Comparison of ENCODE assay signal across 1 cellular context in the genomic region with DNA sequence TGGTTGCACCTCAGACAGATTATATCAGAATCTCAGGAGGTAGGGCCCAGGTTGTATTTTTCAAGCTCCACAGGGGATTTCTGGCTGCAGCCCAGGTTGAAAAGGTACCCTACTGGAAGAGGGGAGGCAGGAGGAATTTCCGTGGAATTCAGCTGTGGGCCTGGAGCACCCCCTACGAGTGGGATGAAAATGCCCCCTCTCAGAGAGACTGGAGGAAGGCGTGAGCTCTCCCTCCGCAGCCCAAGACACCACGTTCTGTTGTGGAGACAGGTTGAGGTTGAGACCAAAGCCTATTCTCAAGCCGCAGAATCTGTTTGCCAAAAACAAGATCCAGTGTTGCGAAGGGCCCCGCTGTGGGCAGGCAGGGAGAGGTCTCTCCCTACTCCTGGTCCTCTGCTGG.
TF ChIP-seq lines count a peak whose summit lies in the region.

No MANE protein-coding gene starts in this region.

TF ChIP-seq in WTC11, 78 proteins besides CTCF, POLR2A, EP300 and RAD21 (continued from another document):
- TF ChIP-seq ZBTB21 (CRISPR knock-in tag; IDR thresholded peaks at IDR 0.05; ENCODE audit: borderline replicate concordance): no peak
- no peak for TF ChIP-seq FOXJ3 (CRISPR knock-in tag; IDR thresholded peaks at IDR 0.05; ENCODE audit: borderline replicate concordance)
- no peak for TF ChIP-seq ZNF671 (CRISPR knock-in tag; IDR thresholded peaks at IDR 0.05)
- TF ChIP-seq ZNF416 (CRISPR knock-in tag; IDR thresholded peaks at IDR 0.05): no peak
- no peak for TF ChIP-seq E2F4 (CRISPR knock-in tag; IDR thresholded peaks at IDR 0.05; ENCODE audit: borderline replicate concordance, low read depth)
- TF ChIP-seq, protein P1, sequence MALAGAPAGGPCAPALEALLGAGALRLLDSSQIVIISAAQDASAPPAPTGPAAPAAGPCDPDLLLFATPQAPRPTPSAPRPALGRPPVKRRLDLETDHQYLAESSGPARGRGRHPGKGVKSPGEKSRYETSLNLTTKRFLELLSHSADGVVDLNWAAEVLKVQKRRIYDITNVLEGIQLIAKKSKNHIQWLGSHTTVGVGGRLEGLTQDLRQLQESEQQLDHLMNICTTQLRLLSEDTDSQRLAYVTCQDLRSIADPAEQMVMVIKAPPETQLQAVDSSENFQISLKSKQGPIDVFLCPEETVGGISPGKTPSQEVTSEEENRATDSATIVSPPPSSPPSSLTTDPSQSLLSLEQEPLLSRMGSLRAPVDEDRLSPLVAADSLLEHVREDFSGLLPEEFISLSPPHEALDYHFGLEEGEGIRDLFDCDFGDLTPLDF (CRISPR knock-in tag; IDR thresholded peaks at IDR 0.05): no peak
- no peak for TF ChIP-seq PRRX2 (CRISPR knock-in tag; IDR thresholded peaks at IDR 0.05)
- TF ChIP-seq NR3C1 (CRISPR knock-in tag; conservative IDR thresholded peaks at IDR 0.05; ENCODE audit: low read depth): no peak
- no peak for TF ChIP-seq SP1 (CRISPR knock-in tag; conservative IDR thresholded peaks at IDR 0.05)
- TF ChIP-seq ELF4 (CRISPR knock-in tag; IDR thresholded peaks at IDR 0.05; ENCODE audit: low read depth): no peak
- TF ChIP-seq, protein P2, sequence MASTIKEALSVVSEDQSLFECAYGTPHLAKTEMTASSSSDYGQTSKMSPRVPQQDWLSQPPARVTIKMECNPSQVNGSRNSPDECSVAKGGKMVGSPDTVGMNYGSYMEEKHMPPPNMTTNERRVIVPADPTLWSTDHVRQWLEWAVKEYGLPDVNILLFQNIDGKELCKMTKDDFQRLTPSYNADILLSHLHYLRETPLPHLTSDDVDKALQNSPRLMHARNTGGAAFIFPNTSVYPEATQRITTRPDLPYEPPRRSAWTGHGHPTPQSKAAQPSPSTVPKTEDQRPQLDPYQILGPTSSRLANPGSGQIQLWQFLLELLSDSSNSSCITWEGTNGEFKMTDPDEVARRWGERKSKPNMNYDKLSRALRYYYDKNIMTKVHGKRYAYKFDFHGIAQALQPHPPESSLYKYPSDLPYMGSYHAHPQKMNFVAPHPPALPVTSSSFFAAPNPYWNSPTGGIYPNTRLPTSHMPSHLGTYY (CRISPR knock-in tag; IDR thresholded peaks at IDR 0.05): no peak
- no peak for TF ChIP-seq GTF2I (CRISPR knock-in tag; conservative IDR thresholded peaks at IDR 0.05)
- no peak for TF ChIP-seq NR2C2 (CRISPR knock-in tag; IDR thresholded peaks at IDR 0.05)
- TF ChIP-seq IRF2 (CRISPR knock-in tag; IDR thresholded peaks at IDR 0.05; ENCODE audit: borderline replicate concordance, low read depth): no peak
